In genomic region chr1:246566128-246566807, GRCh38 we compare ENCODE assay signal across 8 cellular contexts. TPM values are rescaled to one million over a fixed set of nuclear protein-coding genes. Genes with fewer than 3 reads are reported as not detected.
DNase-seq lines count a peak whose midpoint lies in the region; ATAC-seq, FAIRE-seq and TF ChIP-seq lines count a peak whose summit lies in the region.

Gene CNST, plus strand, starts transcription at chr1:246566456. Its CDS starts 25,107 bp downstream, at chr1:246591563.
Gene TFB2M, minus strand, starts transcription at chr1:246566261. Its CDS starts 123 bp downstream, at chr1:246566138.

- H3K4me1 ChIP-seq in pancreas (peaks cover 0 to 22% (median 7%) of the 10 kb centered on the region in 3 donors), tibial artery (peaks cover 0 to 50% (median 31%) of the 10 kb centered on the region in 4 donors)

- H3K36me3 ChIP-seq in pancreas (no peaks in the 10 kb centered on the region), tibial artery (peaks cover 0 to 16% (median 0%) of the 10 kb centered on the region in 3 donors)

- H3K9me3 ChIP-seq in pancreas (no peaks in the 10 kb centered on the region), tibial artery (no peaks in the 10 kb centered on the region)

- no peaks in the 10 kb centered on the region for H3K27me3 Mint-ChIP-seq in activated naive CD8-positive, alpha-beta T cell treated with anti-CD3 and anti-CD28 coated beads, Interleukin-2, amount 50 U/mL, for 24 hours

- H3K4me3 ChIP-seq in GM12864 (ENCODE audit: low read depth, low read length) (peak within 1 kb of the TSS; percentile 92), pancreas (peak within 1 kb of the TSS; percentile 60 to 95 (median 88)), tibial artery (peak within 1 kb of the TSS; percentile 91 to 94)

- intact Hi-C loops in Right ventricle myocardium superior (cut with DNase I) (loop anchor here (5.0 kb wide), 1 partner anchor 131 kb away; no protein-coding TSS in a partner anchor), pancreas (cut with DNase I) (no loop called here), tibial artery (cut with DNase I; ENCODE audit: low total_unique reads) (loop anchor here (2.0 to 10.0 kb wide), 3 partner anchors 61 to 133 kb away; partner anchors contain the start of gene SMYD3)

- peak within 1 kb of the TSS; percentile 82 to 92 (median 89) for H3K27ac ChIP-seq in pancreas
- H3K27ac ChIP-seq in tibial artery, result peak within 1 kb of the TSS; percentile 94 to 96

- DNase-seq in GM12864 (ENCODE audit: low read depth), result peak; percentile 98
- peak; percentile 99 for DNase-seq in NCI-H128 (lab: John Stamatoyannopoulos, UW; ENCODE audit: unreplicated experiment)
- peak; percentile 99 for DNase-seq in SW480 (ENCODE audit: low spot score)
- peak; percentile 96 for DNase-seq in activated naive CD8-positive, alpha-beta T cell treated with anti-CD3 and anti-CD28 coated beads, Interleukin-2, amount 50 U/mL, for 24 hours
- DNase-seq in Right ventricle myocardium superior, result peak; percentile 99
- DNase-seq in pancreas, result peak; percentile 93 to 98 (median 98)
- DNase-seq in tibial artery, result peak; percentile 98 to 99

- WGBS in pancreas, 2 donors, result 0% methylated on average over 44 to 62 of the region's 62 CpGs

- H3K4me3 Mint-ChIP-seq in activated naive CD8-positive, alpha-beta T cell treated with anti-CD3 and anti-CD28 coated beads, Interleukin-2, amount 50 U/mL, for 24 hours, result peak within 1 kb of the TSS; percentile 98

- H3K4me1 Mint-ChIP-seq in activated naive CD8-positive, alpha-beta T cell treated with anti-CD3 and anti-CD28 coated beads, Interleukin-2, amount 50 U/mL, for 24 hours, result peaks cover 59% of the 10 kb centered on the region

- no peaks in the 10 kb centered on the region for H3K9me3 Mint-ChIP-seq in activated naive CD8-positive, alpha-beta T cell treated with anti-CD3 and anti-CD28 coated beads, Interleukin-2, amount 50 U/mL, for 24 hours

- no peak for TF ChIP-seq CTCF in GM12864 (IDR thresholded peaks at IDR 0.05; ENCODE audit: low read depth, low read length, missing control alignments)
- TF ChIP-seq CTCF in pancreas (IDR thresholded peaks at IDR 0.05), result no peak
- TF ChIP-seq CTCF in tibial artery (IDR thresholded peaks at IDR 0.05), result peak in 1 of 2 experiments; percentile 15

- H3K27me3 ChIP-seq in pancreas (no peaks in the 10 kb centered on the region), tibial artery (no peaks in the 10 kb centered on the region)

- peaks cover 22% of the 10 kb centered on the region for H3K36me3 Mint-ChIP-seq in activated naive CD8-positive, alpha-beta T cell treated with anti-CD3 and anti-CD28 coated beads, Interleukin-2, amount 50 U/mL, for 24 hours (ENCODE audit: low read depth)

- peak; percentile 79 for FAIRE-seq in pancreas (lab: Jason Lieb, UNC)

- H3K27ac Mint-ChIP-seq in activated naive CD8-positive, alpha-beta T cell treated with anti-CD3 and anti-CD28 coated beads, Interleukin-2, amount 50 U/mL, for 24 hours, result peak within 1 kb of the TSS; percentile 93

- peak; percentile 93 for ATAC-seq in HG02678 (IDR thresholded peaks at IDR 0.05; ENCODE audit: unreplicated experiment)
- peak; percentile 97 for ATAC-seq in activated naive CD8-positive, alpha-beta T cell treated with anti-CD3 and anti-CD28 coated beads, Interleukin-2, amount 50 U/mL, for 24 hours
- ATAC-seq in Right ventricle myocardium superior (ENCODE audit: poor library complexity), result peak; percentile 98
- ATAC-seq in pancreas, result peak; percentile 97 to 99 (median 97)

RNA-seq across cellular contexts. Expression of gene CNST, which starts in this region (rescaled TPM):
- 21.0 TPM for total RNA-seq in Right ventricle myocardium superior
- total RNA-seq in pancreas, result 10 to 100 TPM in 3 of 6 donors, 1 to 10 TPM in 3; 7.1 to 12.9 (median 10.6) TPM
- polyA plus RNA-seq in pancreas, result 1 to 10 TPM; 3.6 to 7.3 TPM

RNA-seq across cellular contexts. Expression of gene TFB2M, which starts in this region (rescaled TPM):
- total RNA-seq in Right ventricle myocardium superior (18.6 TPM), pancreas (1 to 10 TPM; 3.7 to 9.5 (median 7.1) TPM)
- 1 to 10 TPM; 3.3 to 8.3 TPM for polyA plus RNA-seq in pancreas

Comparison
In these comparisons a context has a peak if more than half of its experiments do, and no peak if none do; other contexts are left out.
1. Peak in every context shown above with its lines: DNase-seq, ATAC-seq, H3K4me3 ChIP-seq and H3K27ac ChIP-seq.
2. intact Hi-C loops: an anchor here in Right ventricle myocardium superior (5.0 kb wide) and tibial artery (2.0 to 10.0 kb wide); none called in pancreas.